In the genomic region with DNA sequence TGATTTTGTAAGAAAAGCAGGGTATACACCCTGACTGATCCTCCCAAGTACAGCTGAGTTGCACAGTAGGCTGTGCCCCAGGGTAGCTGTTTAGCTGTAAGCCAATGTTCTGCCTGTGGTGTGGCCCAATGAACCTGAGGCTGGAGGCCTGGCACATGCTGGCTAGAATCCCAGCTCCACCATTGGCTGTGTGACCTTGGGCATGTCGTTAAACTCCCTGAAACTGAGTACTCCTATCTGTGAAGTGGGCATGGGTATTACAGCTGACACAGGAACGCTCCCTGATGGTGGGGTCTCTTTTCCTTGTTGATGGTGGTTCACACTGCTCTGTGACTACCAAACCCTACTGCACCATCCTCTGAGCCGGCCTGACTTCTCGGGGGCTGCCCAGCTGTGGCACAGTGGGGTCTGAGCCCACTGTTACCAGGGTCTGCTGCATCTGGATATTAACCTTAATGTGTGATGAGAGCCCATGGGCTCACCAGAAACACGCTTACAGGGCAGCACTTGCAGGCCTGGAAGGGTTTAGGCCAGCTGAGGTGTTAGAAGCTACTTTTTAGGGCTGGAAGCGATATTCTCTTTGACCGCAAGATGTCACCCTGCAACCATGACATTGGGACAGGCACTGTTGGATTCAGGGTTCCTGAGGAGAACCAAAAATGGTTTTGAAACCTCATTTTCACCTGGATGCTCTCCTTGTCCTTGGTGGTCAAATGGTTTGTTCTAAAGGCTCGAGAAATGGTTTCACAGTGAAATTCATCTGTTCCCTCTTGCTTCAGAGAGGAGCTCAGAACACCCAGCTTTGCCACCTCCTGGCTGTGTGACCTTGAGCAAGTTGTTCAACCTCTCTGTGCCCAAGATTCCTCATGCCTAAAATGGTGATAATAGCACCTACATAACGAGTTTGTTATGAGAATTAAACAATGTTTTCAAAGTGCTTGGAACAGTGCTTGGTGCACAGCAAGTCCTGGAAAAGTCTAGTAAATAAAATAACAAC, we compare ENCODE assay signal across 8 cellular contexts. TPM values are rescaled to one million over a fixed set of nuclear protein-coding genes. Genes with fewer than 3 reads are reported as not detected.
A peak's percentile ranks its signal among the peaks of the same experiment; 100 is the strongest.
DNase-seq lines count a peak whose midpoint lies in the region; ATAC-seq and TF ChIP-seq lines count a peak whose summit lies in the region.

No MANE protein-coding gene starts in this region.

- POLR2A ChIA-PET in PC-3 (lab: Charles Lee; ENCODE audit: unreplicated experiment) = no interaction called here

- H3K27ac ChIP-seq in GM23248 = no peak overlapping the region
- no peak overlapping the region for H3K27ac ChIP-seq in PC-3 (ENCODE audit: low read length)
- no peak overlapping the region for H3K27ac ChIP-seq in gastroesophageal sphincter

- WGBS in GM23248 (ENCODE audit: low coverage in 1 of 2, low lambda C conversion rate in 2 of 2, missing lambda C conversion rate in 2 of 2), 2 experiments = 28 to 33% methylated on average over 9 of the region's 9 CpGs
- 0 to 33% methylated on average over 2 to 6 of the region's 9 CpGs for WGBS in gastroesophageal sphincter (ENCODE audit: low coverage in 1 of 2), 2 donors

- H3K36me3 ChIP-seq in GM23248 (ENCODE audit: low read depth) = no peaks in the 10 kb centered on the region
- no peaks in the 10 kb centered on the region for H3K36me3 ChIP-seq in PC-3 (ENCODE audit: low read depth, low read length)
- H3K36me3 ChIP-seq in gastroesophageal sphincter = no peaks in the 10 kb centered on the region

- no peak overlapping the region for H3K27ac Mint-ChIP-seq in osteocyte (ENCODE audit: unreplicated experiment)

- H3K4me3 Mint-ChIP-seq in osteocyte (ENCODE audit: unreplicated experiment) = no peak overlapping the region

- TF ChIP-seq POLR2A in gastroesophageal sphincter (IDR thresholded peaks at IDR 0.05) = no peak

- CTCF ChIA-PET in PC-3 (lab: Charles Lee) = interaction anchor here (0.6 to 1.2 kb wide), 3 partner anchors 502 to 1158 kb away, joined by 3 to 8 read pairs (median 3); no protein-coding TSS in a partner anchor

- no peaks in the 10 kb centered on the region for H3K79me2 ChIP-seq in GM23248 (ENCODE audit: insufficient read depth)
- H3K79me2 ChIP-seq in PC-3 (ENCODE audit: low read length) = no peaks in the 10 kb centered on the region

- H3K4me2 ChIP-seq in GM23248 (ENCODE audit: unreplicated experiment) (no peak overlapping the region), PC-3 (ENCODE audit: low read length) (no peak overlapping the region)

- in situ Hi-C loops in GM23248 (cut with MboI) = loop anchor here (10.0 kb wide), 1 partner anchor 1267 kb away; no protein-coding TSS in a partner anchor

- peaks cover 36% of the 10 kb centered on the region for H3K27me3 Mint-ChIP-seq in osteocyte (ENCODE audit: unreplicated experiment)

- H3K36me3 Mint-ChIP-seq in osteocyte (ENCODE audit: unreplicated experiment) = no peaks in the 10 kb centered on the region

- intact Hi-C loops in PC-3 (cut with micrococcal nuclease) = loop anchor here (1.0 to 5.0 kb wide), 4 partner anchors 504 to 1273 kb away; no protein-coding TSS in a partner anchor

- ATAC-seq in PC-3 = peak; percentile 78; the same call in 1 of the 2 replicates
- ATAC-seq in gastroesophageal sphincter = no peak

- H3K4me1 ChIP-seq in GM23248 (ENCODE audit: insufficient read depth) = no peaks in the 10 kb centered on the region
- H3K4me1 ChIP-seq in PC-3 (ENCODE audit: insufficient read depth, low read length) = no peaks in the 10 kb centered on the region
- H3K4me1 ChIP-seq in gastroesophageal sphincter = peaks cover 0 to 4% (median 2%) of the 10 kb centered on the region in 3 donors

- no peaks in the 10 kb centered on the region for H4K20me1 ChIP-seq in GM23248 (ENCODE audit: insufficient read depth)
- no peaks in the 10 kb centered on the region for H4K20me1 ChIP-seq in PC-3 (ENCODE audit: low read length)

- H3K9me3 ChIP-seq in GM23248 (ENCODE audit: low read depth) (no peaks in the 10 kb centered on the region), PC-3 (ENCODE audit: low read length) (no peaks in the 10 kb centered on the region), gastroesophageal sphincter (no peaks in the 10 kb centered on the region)

- no TSS peak for BruUV-seq in PC-3 (replicated peaks; lab: Mats Ljungman, UMichigan)

- no peak for TF ChIP-seq EP300 in gastroesophageal sphincter (IDR thresholded peaks at IDR 0.05)

- DNase-seq in CD1c-positive myeloid dendritic cell (ENCODE audit: extremely low spot score) (peak; percentile 80), GM23248 (peak; percentile 68), PC-3 (peak; percentile 71), osteocyte (ENCODE audit: extremely low spot score, unreplicated experiment) (peak; percentile 78), GM19238 (ENCODE audit: insufficient read length, low spot score) (no peak), T1000 (lab: John Stamatoyannopoulos, UW) (no peak)
- DNase-seq in activated effector memory CD4-positive, alpha-beta T cell treated with Interleukin-2 at 50 U/mL for 16 hours = peak; percentile 15

- H3K9ac ChIP-seq in GM23248 = no peak overlapping the region
- no peak overlapping the region for H3K9ac ChIP-seq in PC-3 (ENCODE audit: low read length)

- H3K4me3 ChIP-seq in GM23248 (no peak overlapping the region), PC-3 (ENCODE audit: low read length) (no peak overlapping the region), gastroesophageal sphincter (no peak overlapping the region)

- H3K9me2 ChIP-seq in GM23248 (ENCODE audit: insufficient read depth) = no peaks in the 10 kb centered on the region
- H3K9me2 ChIP-seq in PC-3 (replicated peaks; ENCODE audit: low read length) = no peaks in the 10 kb centered on the region

- H3K27me3 ChIP-seq in GM23248 (replicated peaks; ENCODE audit: insufficient read depth) = peaks cover 18% of the 10 kb centered on the region; the same call in 1 of the 2 replicates
- H3K27me3 ChIP-seq in PC-3 (ENCODE audit: low read length) = peaks cover 25% of the 10 kb centered on the region
- no peaks in the 10 kb centered on the region for H3K27me3 ChIP-seq in gastroesophageal sphincter

- peaks cover 6% of the 10 kb centered on the region for H3K4me1 Mint-ChIP-seq in osteocyte (ENCODE audit: unreplicated experiment)

- TF ChIP-seq CTCF in PC-3 (conservative IDR thresholded peaks at IDR 0.05; ENCODE audit: low read depth, low read length) = peak; percentile 77
- TF ChIP-seq CTCF in gastroesophageal sphincter (IDR thresholded peaks at IDR 0.05) = peak; percentile 64 to 89 (median 86)
- peak; percentile 82 for TF ChIP-seq CTCF in osteocyte (IDR thresholded peaks at IDR 0.05)

- no peaks in the 10 kb centered on the region for H3F3A ChIP-seq in GM23248 (ENCODE audit: insufficient read depth)
- H3F3A ChIP-seq in PC-3 (ENCODE audit: low read length, unreplicated experiment) = no peaks in the 10 kb centered on the region

- H2AFZ ChIP-seq in GM23248 = no peak overlapping the region
- H2AFZ ChIP-seq in PC-3 (ENCODE audit: low read length) = no peak overlapping the region

- no peaks in the 10 kb centered on the region for H3K9me3 Mint-ChIP-seq in osteocyte (ENCODE audit: unreplicated experiment)

RNA-seq across cellular contexts. Expression of gene GADD45G, which starts 6.8 kb away (rescaled TPM):
- 0.54 TPM in 1 of 2 replicates, not detected in the other for total RNA-seq in GM23248 (2014; rRNA removed; shearing (Covaris generic))
- 1.0 and 1.2 TPM in 2 replicates for polyA plus RNA-seq in GM23248 (2016; fragmentation: Nextera tagmentation; extraction: Ambion mirVana)
- total RNA-seq in PC-3 (2014; rRNA removed) (0.69 and 2.1 TPM in 2 replicates), gastroesophageal sphincter (100 to 1,000 TPM in 1 of 4 donors, 10 to 100 TPM in 3; 63.5 to 150 (median 91.8) TPM), osteocyte (0.71 and 1.0 TPM in 2 replicates)

Comparison
In these comparisons a context has a peak if more than half of its experiments do, and no peak if none do; other contexts are left out.
1. DNase-seq: peak in CD1c-positive myeloid dendritic cell (single experiment), GM23248 (single experiment), PC-3 (single experiment), activated effector memory CD4-positive, alpha-beta T cell treated with Interleukin-2 at 50 U/mL for 16 hours (single experiment) and osteocyte (single experiment); none in GM19238 (single experiment) and T1000 (single experiment).
2. RNA of gene GADD45G, which starts 6.8 kb away (total RNA-seq): 63.5 to 150 TPM in gastroesophageal sphincter; 0.69 to 2.1 TPM in PC-3, 0.71 to 1.0 TPM in osteocyte and 0.54 TPM in GM23248; every median in the first group is over 10 times any median in the second.
3. Peak in every context shown above with its lines, with median percentiles within 50 percentile points of each other: CTCF ChIP-seq.